ENCODE assay signal across 15 cellular contexts in the genomic region with DNA sequence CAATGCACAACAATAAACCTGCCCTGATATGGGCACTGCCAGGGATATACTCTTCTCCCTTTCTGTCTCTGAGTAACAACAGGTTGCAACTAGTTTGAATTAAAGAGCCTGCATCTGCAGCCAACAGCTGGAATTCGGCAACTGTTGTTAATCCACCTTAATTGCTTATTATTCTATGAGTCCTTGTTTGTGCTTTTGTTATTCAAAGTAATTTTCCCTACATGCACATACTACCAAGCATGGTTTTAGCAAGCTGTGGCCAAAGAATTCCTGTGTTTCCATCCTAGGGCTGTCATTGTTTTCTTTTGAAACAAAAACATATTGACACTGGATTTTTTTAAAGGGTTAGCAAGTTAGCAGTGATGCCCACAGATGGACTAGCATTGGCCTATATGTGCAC.
A peak's percentile ranks its signal among the peaks of the same experiment; 100 is the strongest.
DNase-seq lines count a peak whose midpoint lies in the region; ATAC-seq, FAIRE-seq and TF ChIP-seq lines count a peak whose summit lies in the region.
"Had no signal": no experiment of that assay in that cellular context is flagged by ENCODE, and none has a peak within 500 bp of the region (broad histone marks: within the 10 kb centered on the region; RNA-seq: fewer than 3 reads in every experiment).

No MANE protein-coding gene starts in this region.

- ATAC-seq in left lung = no peak

- H3K36me3 ChIP-seq in HUES48 (ENCODE audit: control insufficient read depth, insufficient read depth, low read length) (no peaks in the 10 kb centered on the region), bronchial epithelial cell (ENCODE audit: control insufficient read depth, insufficient read depth, low read length) (no peaks in the 10 kb centered on the region), left lung (no peaks in the 10 kb centered on the region)
- H3K36me3 ChIP-seq: BLaER1 had no signal

- TF ChIP-seq CTCF in bronchial epithelial cell (IDR thresholded peaks at IDR 0.05; ENCODE audit: insufficient read depth, low read length, severe bottlenecking) (no peak), CD14-positive monocyte (IDR thresholded peaks at IDR 0.05) (no peak), left lung (IDR thresholded peaks at IDR 0.05) (no peak)

- H3K9me3 Mint-ChIP-seq in CD14-positive monocyte = peaks cover 0 to 18% (median 5%) of the 10 kb centered on the region in 7 donors
- H3K9me3 Mint-ChIP-seq: CD4-positive, CD25-positive, alpha-beta regulatory T cell had no signal

- no peak overlapping the region for H3K9ac ChIP-seq in HUES48 (ENCODE audit: low read depth, low read length)
- H3K9ac ChIP-seq: BLaER1 had no signal

- H3K36me3 Mint-ChIP-seq in CD14-positive monocyte = no peaks in the 10 kb centered on the region
- H3K36me3 Mint-ChIP-seq: CD4-positive, CD25-positive, alpha-beta regulatory T cell had no signal

- no peaks in the 10 kb centered on the region for H3K27me3 ChIP-seq in HUES48 (ENCODE audit: control insufficient read depth, insufficient read depth, low read length)
- H3K27me3 ChIP-seq in bronchial epithelial cell (ENCODE audit: control insufficient read depth, insufficient read depth, low read length) = no peaks in the 10 kb centered on the region
- H3K27me3 ChIP-seq in left lung = no peaks in the 10 kb centered on the region
- H3K27me3 ChIP-seq: BLaER1 had no signal

- intact Hi-C loops in CD14-positive monocyte (cut with micrococcal nuclease) (no loop called here), left lung (cut with DNase I) (no loop called here)

- H3K27ac Mint-ChIP-seq in CD14-positive monocyte = no peak overlapping the region
- H3K27ac Mint-ChIP-seq: CD4-positive, CD25-positive, alpha-beta regulatory T cell had no signal

- peak overlapping the region; percentile 82 for H3K27ac ChIP-seq in HUES48 (ENCODE audit: low read depth, low read length)
- H3K27ac ChIP-seq in left lung = no peak overlapping the region
- H3K27ac ChIP-seq: BLaER1 had no signal

- H3K4me1 ChIP-seq in HUES48 (ENCODE audit: control insufficient read depth, insufficient read depth, low read length) (peaks cover 69% of the 10 kb centered on the region), left lung (no peaks in the 10 kb centered on the region)

- DNase-seq in NCI-H2171 treated with DMSO at 0.1 percent for 48 hours (lab: John Stamatoyannopoulos, UW) = peak; percentile 19
- DNase-seq in NCI-H2171 (lab: John Stamatoyannopoulos, UW) = no peak
- no peak for DNase-seq in bronchial epithelial cell (ENCODE audit: low read depth)
- DNase-seq in activated gamma-delta T cell treated with Interleukin-2 at 50 U/mL for 16 hours = no peak
- no peak for DNase-seq in CD14-positive monocyte (ENCODE audit: low spot score)
- no peak for DNase-seq in left lung
- DNase-seq: 8988T; AML-193; Calu3; CD4-positive, CD25-positive, alpha-beta regulatory T cell; DMS 273 treated with DMSO at 0.1 percent for 48 hours had no signal

- FAIRE-seq in bronchial epithelial cell (lab: Jason Lieb, UNC) = peak; percentile 55
- FAIRE-seq: H54, HTR-8/SVneo had no signal

- peaks cover 4% of the 10 kb centered on the region for H3K4me1 Mint-ChIP-seq in CD14-positive monocyte

- H3K9me3 ChIP-seq in HUES48 (ENCODE audit: control insufficient read depth, insufficient read depth, low read length) (no peaks in the 10 kb centered on the region), left lung (peaks cover 0 to 2% of the 10 kb centered on the region in 2 donors)

- no peak overlapping the region for H3K4me3 Mint-ChIP-seq in CD14-positive monocyte
- H3K4me3 Mint-ChIP-seq: CD4-positive, CD25-positive, alpha-beta regulatory T cell had no signal

- peaks cover 0 to 1% (median 0%) of the 10 kb centered on the region in 3 donors for H3K27me3 Mint-ChIP-seq in CD14-positive monocyte (ENCODE audit: low read depth in 3 of 3)
- H3K27me3 Mint-ChIP-seq: CD4-positive, CD25-positive, alpha-beta regulatory T cell had no signal

- H3K4me3 ChIP-seq in HUES48 (ENCODE audit: low read depth, low read length) (no peak overlapping the region), bronchial epithelial cell (ENCODE audit: low read depth, low read length) (no peak overlapping the region), left lung (no peak overlapping the region)
- H3K4me3 ChIP-seq: BLaER1 had no signal
